Comparison of ENCODE assay signal across 16 cellular contexts in the genomic region with DNA sequence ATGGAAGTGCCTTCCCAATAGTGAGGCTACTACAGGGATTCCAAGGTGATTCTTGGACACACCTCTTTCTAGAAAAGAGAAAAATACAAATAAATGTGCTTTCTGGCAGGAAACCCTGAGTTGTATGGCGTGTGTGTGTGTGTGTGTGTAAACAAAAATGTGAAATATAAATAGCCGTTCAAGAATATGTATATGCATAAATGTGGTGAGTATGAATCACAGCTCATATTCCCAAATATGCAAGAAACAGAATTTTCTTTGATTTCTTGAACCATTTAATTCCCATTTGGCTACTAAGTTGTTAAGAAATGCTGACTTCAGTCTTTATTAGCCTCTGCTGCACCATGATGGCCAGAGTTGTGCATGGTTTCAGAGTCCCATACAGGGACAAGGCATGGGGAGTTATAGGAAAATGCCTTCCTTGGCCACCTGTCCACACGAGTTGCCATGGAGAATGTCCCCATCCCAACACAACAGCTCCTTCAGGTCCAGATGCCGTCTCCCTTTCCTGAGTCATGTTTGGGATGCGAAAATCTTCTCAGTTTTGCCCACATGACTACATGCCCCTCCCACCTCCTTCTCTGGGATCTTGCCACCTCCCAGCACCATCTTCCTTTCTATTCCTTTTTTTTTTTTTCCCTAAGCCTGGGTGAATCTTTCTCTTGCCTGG.
"Had no signal": no experiment of that assay in that cellular context is flagged by ENCODE, and none has a peak within 500 bp of the region (broad histone marks: within the 10 kb centered on the region; RNA-seq: fewer than 3 reads in every experiment).

No MANE protein-coding gene starts in this region.

- H3K36me3 Mint-ChIP-seq: activated naive CD8-positive, alpha-beta T cell treated with anti-CD3 and anti-CD28 coated beads, Interleukin-2, amount 10 ng/mL, durations not matched to agents 7 days and 5 days had no signal

- DNase-seq: activated CD4-positive, CD25-positive, alpha-beta regulatory T cell treated with anti-CD3 and anti-CD28 coated beads, Interleukin-2, amount 50 U/mL, for 72 hours; activated naive CD4-positive, alpha-beta T cell; activated naive CD8-positive, alpha-beta T cell treated with anti-CD3 and anti-CD28 coated beads, Interleukin-2, amount 10 ng/mL, durations not matched to agents 7 days and 5 days; anterior cingulate cortex; cerebellar nuclear complex; effector memory CD4-positive, alpha-beta T cell; hippocampal formation; stimulated activated CD4-positive, alpha-beta T cell treated with anti-CD3 and anti-CD28 coated beads, Interleukin-1b, Interleukin-23, amount 100 ng/mL, for 48 hours; stimulated activated naive CD8-positive, alpha-beta T cell treated with anti-CD3 and anti-CD28 coated beads, Interleukin-15, amount 100 ng/mL, for 72 hours; T-cell; T1000 had no signal

- H3K4me3 ChIP-seq: thoracic aorta had no signal

- H3K9me3 ChIP-seq: thoracic aorta had no signal

- H3K9me3 Mint-ChIP-seq: dendritic cell treated with granulocyte-macrophage colony-stimulating factor and Interleukin-4, amounts not matched to agents 40 ng/mL and 50 ng/mL, for 4 days had no signal

- H3K36me3 ChIP-seq: thoracic aorta had no signal

- H3K27me3 Mint-ChIP-seq: progenitor cell of endocrine pancreas had no signal

- H3K4me1 Mint-ChIP-seq: activated naive CD8-positive, alpha-beta T cell treated with anti-CD3 and anti-CD28 coated beads, Interleukin-2, amount 10 ng/mL, durations not matched to agents 7 days and 5 days; nephron; stimulated activated naive CD8-positive, alpha-beta T cell treated with anti-CD3 and anti-CD28 coated beads, Interleukin-15, amount 100 ng/mL, for 72 hours; T-cell had no signal

- ATAC-seq: sciatic nerve; stimulated activated naive CD8-positive, alpha-beta T cell treated with anti-CD3 and anti-CD28 coated beads, Interleukin-15, amount 100 ng/mL, for 72 hours; T-cell had no signal

- H3K27ac Mint-ChIP-seq: activated naive CD8-positive, alpha-beta T cell treated with anti-CD3 and anti-CD28 coated beads, Interleukin-2, amount 10 ng/mL, durations not matched to agents 7 days and 5 days; dendritic cell treated with granulocyte-macrophage colony-stimulating factor and Interleukin-4, amounts not matched to agents 40 ng/mL and 50 ng/mL, for 4 days; nephron; progenitor cell of endocrine pancreas; stimulated activated naive CD8-positive, alpha-beta T cell treated with anti-CD3 and anti-CD28 coated beads, Interleukin-15, amount 100 ng/mL, for 72 hours; T-cell had no signal

- H3K27ac ChIP-seq: thoracic aorta had no signal

- H3K4me3 Mint-ChIP-seq: activated naive CD8-positive, alpha-beta T cell treated with anti-CD3 and anti-CD28 coated beads, Interleukin-2, amount 10 ng/mL, durations not matched to agents 7 days and 5 days; dendritic cell treated with granulocyte-macrophage colony-stimulating factor and Interleukin-4, amounts not matched to agents 40 ng/mL and 50 ng/mL, for 4 days; nephron; stimulated activated naive CD8-positive, alpha-beta T cell treated with anti-CD3 and anti-CD28 coated beads, Interleukin-15, amount 100 ng/mL, for 72 hours; T-cell had no signal
